25 cellular contexts compared by ENCODE assay signal in the genomic region with DNA sequence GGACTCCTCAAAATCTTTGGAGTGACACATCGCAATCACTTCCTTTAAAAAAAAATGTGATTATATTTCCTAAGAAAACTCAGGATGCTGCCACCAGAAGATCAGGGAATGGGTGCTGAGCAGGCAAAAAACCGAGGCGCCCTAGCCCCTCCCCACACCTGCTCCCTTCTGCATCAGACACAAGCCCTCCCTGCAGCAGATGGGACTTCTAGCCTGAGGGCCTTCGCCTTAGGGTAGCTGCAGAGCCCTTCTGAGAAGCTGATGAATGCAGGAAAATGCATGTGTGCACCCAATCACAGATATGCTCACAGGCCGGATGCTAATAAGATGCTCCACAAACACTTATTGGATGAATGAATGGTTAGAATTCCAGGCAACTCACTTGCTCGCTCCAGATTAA. TPM values are rescaled to one million over a fixed set of nuclear protein-coding genes. Genes with fewer than 3 reads are reported as not detected.
A peak's percentile ranks its signal among the peaks of the same experiment; 100 is the strongest.
DNase-seq lines count a peak whose midpoint lies in the region; ATAC-seq and TF ChIP-seq lines count a peak whose summit lies in the region.
"Had no signal": no experiment of that assay in that cellular context is flagged by ENCODE, and none has a peak within 500 bp of the region (broad histone marks: within the 10 kb centered on the region; RNA-seq: fewer than 3 reads in every experiment).

No MANE protein-coding gene starts in this region.

- H3K27me3 ChIP-seq in upper lobe of left lung: no peaks in the 10 kb centered on the region
- H3K27me3 ChIP-seq: BLaER1 treated with 17β-estradiol and CSF1 and Interleukin-3, amounts not matched to agents 10 nM and 100 nM; MG63 had no signal

- H3K4me3 ChIP-seq in HEK293 (ENCODE audit: low read depth, low read length) (no peak overlapping the region), upper lobe of left lung (no peak overlapping the region)
- H3K4me3 ChIP-seq: BLaER1 treated with 17β-estradiol and CSF1 and Interleukin-3, amounts not matched to agents 10 nM and 100 nM; GM23338; HAP-1; K562; MG63 had no signal

- H3K4me1 ChIP-seq in HEK293 (ENCODE audit: control insufficient read depth, insufficient read depth, low read length): peaks cover 4% of the 10 kb centered on the region
- H3K4me1 ChIP-seq in upper lobe of left lung: peaks cover 12 to 45% (median 30%) of the 10 kb centered on the region in 4 donors

- no peak for TF ChIP-seq POLR2A in upper lobe of left lung (IDR thresholded peaks at IDR 0.05)

- DNase-seq in NCI-H146 treated with DMSO at 0.1 percent for 48 hours (lab: John Stamatoyannopoulos, UW; ENCODE audit: unreplicated experiment) (peak; percentile 67), retina (peak; percentile 48), SW480 (ENCODE audit: low spot score) (no peak), SK-N-DZ (ENCODE audit: low spot score) (no peak), upper lobe of left lung (no peak)
- DNase-seq in activated CD8-positive, alpha-beta memory T cell treated with anti-CD3 and anti-CD28 coated beads, Interleukin-2, amount 50 U/mL, for 48 hours: no peak
- DNase-seq: ACHN; CD4-positive, alpha-beta memory T cell; MG63; NCI-H1417; NCI-H2029 treated with DMSO at 0.1 percent for 48 hours; NCI-H2227 treated with DMSO at 0.1 percent for 48 hours; NCI-H510A; NCI-H748 treated with DMSO at 0.1 percent for 48 hours; OCI-M1 had no signal

- TF ChIP-seq CTCF in HEK293 (tag by site-specific recombination; IDR thresholded peaks at IDR 0.05) (no peak), upper lobe of left lung (IDR thresholded peaks at IDR 0.05) (no peak)

- CTCF ChIA-PET in HEK293 (lab: Yijun Ruan, JAX): no interaction called here

- H3K27ac ChIP-seq in HEK293 (ENCODE audit: extremely low read depth, low read depth, low read length) (no peak overlapping the region), angular gyrus (ENCODE audit: low read depth, low read length) (peak overlapping the region; percentile 49), upper lobe of left lung (no peak overlapping the region)
- H3K27ac ChIP-seq: BLaER1 treated with 17β-estradiol and CSF1 and Interleukin-3, amounts not matched to agents 10 nM and 100 nM had no signal

- POLR2A ChIA-PET in HEK293 (lab: Yijun Ruan, JAX): no interaction called here

- H3K9me3 ChIP-seq in HEK293 (ENCODE audit: control insufficient read depth, insufficient read depth, low read depth, low read length) (no peaks in the 10 kb centered on the region), upper lobe of left lung (no peaks in the 10 kb centered on the region)
- H3K9me3 ChIP-seq: BLaER1 treated with 17β-estradiol and CSF1 and Interleukin-3, amounts not matched to agents 10 nM and 100 nM; HAP-1; MG63 had no signal

- no peak for TF ChIP-seq EP300 in upper lobe of left lung (IDR thresholded peaks at IDR 0.05)

- no peak for ATAC-seq in upper lobe of left lung (ENCODE audit: low FRiP score in 2 of 2)
- ATAC-seq: GM23338, K562 had no signal

- H3K36me3 ChIP-seq in HEK293 (ENCODE audit: control insufficient read depth in 2 of 2, insufficient read depth in 1 of 2, low read length in 2 of 2): no peaks in the 10 kb centered on the region
- no peaks in the 10 kb centered on the region for H3K36me3 ChIP-seq in upper lobe of left lung
- H3K36me3 ChIP-seq: BLaER1 treated with 17β-estradiol and CSF1 and Interleukin-3, amounts not matched to agents 10 nM and 100 nM; HAP-1; MG63 had no signal

- WGBS in upper lobe of left lung, 2 donors: 74 to 90% methylated on average over 6 of the region's 6 CpGs

TF ChIP-seq in HEK293, 187 proteins besides CTCF, POLR2A, EP300 and RAD21:
- TF ChIP-seq ZFP37 (tag by site-specific recombination; IDR thresholded peaks at IDR 0.05) (no peak), ZSCAN16 (tag by site-specific recombination; IDR thresholded peaks at IDR 0.05) (no peak), ZNF248 (tag by site-specific recombination; IDR thresholded peaks at IDR 0.05) (no peak), ZNF335 (tag by site-specific recombination; conservative IDR thresholded peaks at IDR 0.05) (0 out of 2 replicates have a peak, but pooled peaks have one; percentile 19), ZNF658 (tag by site-specific recombination; IDR thresholded peaks at IDR 0.05) (no peak), ZNF223 (tag by site-specific recombination; IDR thresholded peaks at IDR 0.05) (no peak)
- TF ChIP-seq, protein P1, sequence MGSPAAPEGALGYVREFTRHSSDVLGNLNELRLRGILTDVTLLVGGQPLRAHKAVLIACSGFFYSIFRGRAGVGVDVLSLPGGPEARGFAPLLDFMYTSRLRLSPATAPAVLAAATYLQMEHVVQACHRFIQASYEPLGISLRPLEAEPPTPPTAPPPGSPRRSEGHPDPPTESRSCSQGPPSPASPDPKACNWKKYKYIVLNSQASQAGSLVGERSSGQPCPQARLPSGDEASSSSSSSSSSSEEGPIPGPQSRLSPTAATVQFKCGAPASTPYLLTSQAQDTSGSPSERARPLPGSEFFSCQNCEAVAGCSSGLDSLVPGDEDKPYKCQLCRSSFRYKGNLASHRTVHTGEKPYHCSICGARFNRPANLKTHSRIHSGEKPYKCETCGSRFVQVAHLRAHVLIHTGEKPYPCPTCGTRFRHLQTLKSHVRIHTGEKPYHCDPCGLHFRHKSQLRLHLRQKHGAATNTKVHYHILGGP (tag by site-specific recombination; IDR thresholded peaks at IDR 0.05): no peak

RNA-seq across cellular contexts. Expression of gene C1orf210, which starts 6.8 kb away (rescaled TPM):
- not detected in 2 replicates for polyA plus RNA-seq in SK-N-DZ (2014; cell fraction: cytosol; rRNA removed)
- polyA plus RNA-seq in SK-N-DZ (2014; cell fraction: nucleus; rRNA removed): not detected in 2 replicates
- 10 to 100 TPM; 12.5 to 38.3 (median 27.1) TPM for total RNA-seq in upper lobe of left lung
- total RNA-seq: CD4-positive, alpha-beta memory T cell; Daoy; K562; LHCN-M2; Right ventricle myocardium superior; SK-MEL-5 had no signal
- polyA plus RNA-seq: CD4-positive, alpha-beta memory T cell had no signal

RNA-seq across cellular contexts. Expression of gene TIE1, which starts 8.6 kb away (rescaled TPM):
- not detected in 2 replicates for polyA plus RNA-seq in SK-N-DZ (2014; cell fraction: cytosol; rRNA removed)
- polyA plus RNA-seq in SK-N-DZ (2014; cell fraction: nucleus; rRNA removed): not detected in 2 replicates
- 100 to 1,000 TPM in 1 of 6 donors, 10 to 100 TPM in 5; 23.9 to 170 (median 51.4) TPM for total RNA-seq in upper lobe of left lung
- total RNA-seq: CD4-positive, alpha-beta memory T cell had no signal
- polyA plus RNA-seq: CD4-positive, alpha-beta memory T cell had no signal

RNA-seq across cellular contexts. Expression of gene TMEM125, which starts 22.4 kb away (rescaled TPM):
- not detected in 2 replicates for polyA plus RNA-seq in SK-N-DZ (2014; cell fraction: cytosol; rRNA removed)
- not detected in 2 replicates for polyA plus RNA-seq in SK-N-DZ (2014; cell fraction: nucleus; rRNA removed)
- 100 to 1,000 TPM; 144 to 302 (median 227) TPM for total RNA-seq in upper lobe of left lung
- total RNA-seq: CD4-positive, alpha-beta memory T cell; Daoy; K562; LHCN-M2; Right ventricle myocardium superior; SK-MEL-5 had no signal
- polyA plus RNA-seq: CD4-positive, alpha-beta memory T cell had no signal

RNA-seq across cellular contexts. Expression of gene MPL, which starts 45.5 kb away (rescaled TPM):
- not detected in 2 replicates for polyA plus RNA-seq in SK-N-DZ (2014; cell fraction: cytosol; rRNA removed)
- polyA plus RNA-seq in SK-N-DZ (2014; cell fraction: nucleus; rRNA removed): not detected in 2 replicates
- 1 to 10 TPM in 1 of 6 donors, under 1 TPM in 5; 0.24 to 6.3 (median 0.74) TPM for total RNA-seq in upper lobe of left lung
- total RNA-seq: CD4-positive, alpha-beta memory T cell; GM23338; K562; LHCN-M2; SK-MEL-5 had no signal
- polyA plus RNA-seq: CD4-positive, alpha-beta memory T cell; GM23338; K562 had no signal

Comparison
In these comparisons a context has a peak if more than half of its experiments do, and no peak if none do; other contexts are left out.
1. DNase-seq: peak in NCI-H146 treated with DMSO at 0.1 percent for 48 hours (single experiment) and retina (single experiment); none in SW480 (single experiment), activated CD8-positive, alpha-beta memory T cell treated with anti-CD3 and anti-CD28 coated beads, Interleukin-2, amount 50 U/mL, for 48 hours (single experiment), SK-N-DZ (single experiment) and upper lobe of left lung (0 of 2).